4 cellular contexts compared by ENCODE assay signal in genomic region chr2:228597032-228597431, GRCh38.
"Had no signal": no experiment of that assay in that cellular context is flagged by ENCODE, and none has a peak within 500 bp of the region (broad histone marks: within the 10 kb centered on the region; RNA-seq: fewer than 3 reads in every experiment).

No MANE protein-coding gene starts in this region.

- DNase-seq: H9, HCEC 1CT, IMR-90 had no signal

- H3K4me3 ChIP-seq: GM23338 had no signal

- ATAC-seq: GM23338 had no signal
